In the genomic region with DNA sequence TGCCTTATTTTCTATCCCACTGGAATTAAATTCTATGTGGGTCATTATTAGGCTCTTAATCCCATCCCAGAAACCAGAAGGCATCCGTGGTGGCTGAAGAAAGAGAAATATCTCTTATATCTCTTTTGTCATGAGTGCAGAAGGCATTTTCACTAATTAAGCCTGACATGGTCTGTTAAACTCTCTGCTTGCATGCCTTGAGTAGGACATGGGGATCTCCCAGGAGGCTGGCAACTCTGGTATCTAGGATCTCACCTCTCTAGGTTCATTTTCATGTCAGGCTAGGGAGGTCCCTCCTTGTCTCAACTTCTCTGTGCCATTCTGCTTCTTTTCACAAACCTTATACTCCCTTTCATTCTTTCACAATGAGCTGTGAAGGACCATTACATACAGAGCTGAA, we compare ENCODE assay signal across 29 cellular contexts.
"Had no signal": no experiment of that assay in that cellular context is flagged by ENCODE, and none has a peak within 500 bp of the region (broad histone marks: within the 10 kb centered on the region; RNA-seq: fewer than 3 reads in every experiment).

No MANE protein-coding gene starts in this region.

- H3K27ac ChIP-seq: body of pancreas, esophagus muscularis mucosa, foreskin keratinocyte, left lung, right lobe of liver, skin epidermis, thoracic aorta, uterus had no signal

- H3K27ac Mint-ChIP-seq: activated CD4-positive, alpha-beta T cell treated with anti-CD3 and anti-CD28 coated beads for 36 hours; activated CD8-positive, alpha-beta memory T cell treated with anti-CD3 and anti-CD28 coated beads, Interleukin-2, amount 10 ng/mL, durations not matched to agents 7 days and 5 days; activated CD8-positive, alpha-beta T cell treated with anti-CD3 and anti-CD28 coated beads, Interleukin-2, amount 10 ng/mL, durations not matched to agents 7 days and 5 days; activated naive CD8-positive, alpha-beta T cell; activated T-cell treated with anti-CD3 and anti-CD28 coated beads, Interleukin-2, amount 50 U/mL, for 72 hours; natural killer cell treated with Interleukin-12 subunit alpha and Interleukin-12 subunit beta and Interleukin-15 and Interleukin-18, amount 100 ng/mL, for 72 hours had no signal

- H3K9me3 Mint-ChIP-seq: natural killer cell treated with Interleukin-12 subunit alpha and Interleukin-12 subunit beta and Interleukin-15 and Interleukin-18, amount 100 ng/mL, for 72 hours had no signal

- H3K4me1 Mint-ChIP-seq: activated CD4-positive, alpha-beta T cell treated with anti-CD3 and anti-CD28 coated beads for 36 hours; activated CD8-positive, alpha-beta memory T cell treated with anti-CD3 and anti-CD28 coated beads, Interleukin-2, amount 10 ng/mL, durations not matched to agents 7 days and 5 days had no signal

- FAIRE-seq: colon had no signal

- DNase-seq: activated CD4-positive, alpha-beta T cell treated with anti-CD3 and anti-CD28 coated beads for 36 hours; activated CD4-positive, CD25-positive, alpha-beta regulatory T cell; activated CD8-positive, alpha-beta memory T cell treated with anti-CD3 and anti-CD28 coated beads, Interleukin-2, amount 10 ng/mL, durations not matched to agents 7 days and 5 days; activated CD8-positive, alpha-beta T cell treated with anti-CD3 and anti-CD28 coated beads, Interleukin-2, amount 10 ng/mL, durations not matched to agents 7 days and 5 days; activated naive CD4-positive, alpha-beta T cell treated with Interleukin-2 at 50 U/mL for 16 hours; activated T-cell treated with anti-CD3 and anti-CD28 coated beads, Interleukin-2, amount 50 U/mL, for 72 hours; aorta; body of pancreas; dermis blood vessel endothelial cell; effector CD4-positive, alpha-beta T cell; foreskin keratinocyte; kidney glomerular epithelial cell; left lung; mesendoderm; mucosa of descending colon; posterior cingulate gyrus; right lobe of liver; stimulated activated CD4-positive, alpha-beta T cell treated with anti-CD3 and anti-CD28 coated beads, Interleukin-12 subunit alpha, Interleukin-12 subunit beta, amount 100 ng/mL, for 4 hours; stimulated activated CD4-positive, alpha-beta T cell treated with anti-CD3 and anti-CD28 coated beads, Interleukin-4, amount 100 ng/mL, for 1 hour; stimulated activated naive CD8-positive, alpha-beta T cell treated with anti-CD3 and anti-CD28 coated beads, Interleukin-15, Interleukin-2, amounts not matched to agents 100 U/mL and 50 U/mL, for 24 hours; trophoblast cell; uterus had no signal

- H3K4me3 Mint-ChIP-seq: activated CD4-positive, alpha-beta T cell treated with anti-CD3 and anti-CD28 coated beads for 36 hours; activated CD8-positive, alpha-beta memory T cell treated with anti-CD3 and anti-CD28 coated beads, Interleukin-2, amount 10 ng/mL, durations not matched to agents 7 days and 5 days; activated CD8-positive, alpha-beta T cell treated with anti-CD3 and anti-CD28 coated beads, Interleukin-2, amount 10 ng/mL, durations not matched to agents 7 days and 5 days; activated naive CD8-positive, alpha-beta T cell; activated T-cell treated with anti-CD3 and anti-CD28 coated beads, Interleukin-2, amount 50 U/mL, for 72 hours; natural killer cell treated with Interleukin-12 subunit alpha and Interleukin-12 subunit beta and Interleukin-15 and Interleukin-18, amount 100 ng/mL, for 72 hours had no signal

- H3K36me3 Mint-ChIP-seq: activated CD8-positive, alpha-beta memory T cell treated with anti-CD3 and anti-CD28 coated beads, Interleukin-2, amount 10 ng/mL, durations not matched to agents 7 days and 5 days; activated naive CD8-positive, alpha-beta T cell; natural killer cell treated with Interleukin-12 subunit alpha and Interleukin-12 subunit beta and Interleukin-15 and Interleukin-18, amount 100 ng/mL, for 72 hours had no signal

- H3K27me3 ChIP-seq: body of pancreas, esophagus muscularis mucosa, left lung, right lobe of liver, uterus had no signal

- H3K9me3 ChIP-seq: body of pancreas, esophagus muscularis mucosa, left lung, mucosa of descending colon, right lobe of liver, thoracic aorta, uterus had no signal

- H3K36me3 ChIP-seq: esophagus muscularis mucosa, left lung, right lobe of liver, thoracic aorta, uterus had no signal

- ATAC-seq: activated CD4-positive, alpha-beta T cell treated with anti-CD3 and anti-CD28 coated beads for 36 hours; activated CD8-positive, alpha-beta memory T cell treated with anti-CD3 and anti-CD28 coated beads, Interleukin-2, amount 10 ng/mL, durations not matched to agents 7 days and 5 days; activated CD8-positive, alpha-beta T cell treated with anti-CD3 and anti-CD28 coated beads, Interleukin-2, amount 10 ng/mL, durations not matched to agents 7 days and 5 days; activated T-cell treated with anti-CD3 and anti-CD28 coated beads, Interleukin-2, amount 50 U/mL, for 72 hours; body of pancreas; foreskin keratinocyte; left lung; mucosa of descending colon; natural killer cell treated with Interleukin-12 subunit alpha and Interleukin-12 subunit beta and Interleukin-15 and Interleukin-18, amount 100 ng/mL, for 72 hours; right lobe of liver; stimulated activated naive CD8-positive, alpha-beta T cell treated with anti-CD3 and anti-CD28 coated beads, Interleukin-15, Interleukin-2, amounts not matched to agents 100 U/mL and 50 U/mL, for 24 hours had no signal

- H3K4me3 ChIP-seq: body of pancreas, esophagus muscularis mucosa, left lung, lung, mucosa of descending colon, right lobe of liver, skin epidermis, thoracic aorta, uterus had no signal

- H3K4me1 ChIP-seq: body of pancreas, esophagus muscularis mucosa, foreskin keratinocyte, left lung, right lobe of liver, uterus had no signal
